ENCODE assay signal across 10 cellular contexts in genomic region chr6:127464161-127464880, GRCh38. TPM values are rescaled to one million over a fixed set of nuclear protein-coding genes. Genes with fewer than 3 reads are reported as not detected.
A peak's percentile ranks its signal among the peaks of the same experiment; 100 is the strongest.
DNase-seq lines count a peak whose midpoint lies in the region; ATAC-seq and TF ChIP-seq lines count a peak whose summit lies in the region.
"Had no signal": no experiment of that assay in that cellular context is flagged by ENCODE, and none has a peak within 500 bp of the region (broad histone marks: within the 10 kb centered on the region; RNA-seq: fewer than 3 reads in every experiment).

No MANE protein-coding gene starts in this region.

- peaks cover 0 to 2% (median 0%) of the 10 kb centered on the region in 4 donors for H3K4me1 Mint-ChIP-seq in CD4-positive, alpha-beta memory T cell
- peaks cover 4% of the 10 kb centered on the region for H3K4me1 Mint-ChIP-seq in activated naive CD8-positive, alpha-beta T cell treated with anti-CD3 and anti-CD28 coated beads for 36 hours
- H3K4me1 Mint-ChIP-seq: activated B cell treated with CpG ODN at 0.5 μM for 24 hours had no signal

- ATAC-seq in GM19023 (IDR thresholded peaks at IDR 0.05; ENCODE audit: unreplicated experiment) (peak; percentile 15), left lung (peak; percentile 75), thoracic aorta (ENCODE audit: insufficient number of reproducible peaks, low FRiP score, low read depth) (peak; percentile 75)

- no peak for TF ChIP-seq CTCF in brain microvascular endothelial cell (IDR thresholded peaks at IDR 0.05; ENCODE audit: low read depth, low read length, missing control alignments)
- TF ChIP-seq CTCF in left lung (IDR thresholded peaks at IDR 0.05): no peak
- no peak for TF ChIP-seq CTCF in thoracic aorta (IDR thresholded peaks at IDR 0.05)

- H3K27me3 ChIP-seq in brain microvascular endothelial cell (replicated peaks): no peaks in the 10 kb centered on the region
- H3K27me3 ChIP-seq in left lung: no peaks in the 10 kb centered on the region
- no peaks in the 10 kb centered on the region for H3K27me3 ChIP-seq in thoracic aorta (replicated peaks; ENCODE audit: insufficient read depth)
- no peaks in the 10 kb centered on the region for H3K27me3 ChIP-seq in CD4-positive, alpha-beta memory T cell (ENCODE audit: insufficient read depth, low read length)

- intact Hi-C loops in left lung (cut with DNase I): loop anchor here in 1 of 2 donors (10.0 kb wide), 1 partner anchor 50 kb away; the partner anchor contains the start of gene MTCL3
- intact Hi-C loops in CD4-positive, alpha-beta memory T cell (cut with micrococcal nuclease): loop anchor here (2.0 to 10.0 kb wide), 3 partner anchors 180 to 1266 kb away; no protein-coding TSS in a partner anchor

- no peak overlapping the region for H3K4me3 ChIP-seq in brain microvascular endothelial cell (ENCODE audit: low read depth, low read length)
- no peak overlapping the region for H3K4me3 ChIP-seq in left lung
- H3K4me3 ChIP-seq in thoracic aorta: peak overlapping the region; percentile 16
- H3K4me3 ChIP-seq in CD4-positive, alpha-beta memory T cell (ENCODE audit: low read length in 2 of 2): no peak overlapping the region

- H3K9me3 ChIP-seq in left lung (no peaks in the 10 kb centered on the region), thoracic aorta (no peaks in the 10 kb centered on the region)
- H3K9me3 ChIP-seq in CD4-positive, alpha-beta memory T cell (ENCODE audit: control insufficient read depth in 1 of 2, low read length in 2 of 2): no peaks in the 10 kb centered on the region

- H3K27ac Mint-ChIP-seq in CD4-positive, alpha-beta memory T cell: no peak overlapping the region
- H3K27ac Mint-ChIP-seq in activated naive CD8-positive, alpha-beta T cell treated with anti-CD3 and anti-CD28 coated beads for 36 hours: no peak overlapping the region
- H3K27ac Mint-ChIP-seq: activated B cell treated with CpG ODN at 0.5 μM for 24 hours; activated T-cell treated with anti-CD3 and anti-CD28 coated beads, Interleukin-2, amount 50 U/mL, for 72 hours had no signal

- no peak overlapping the region for H3K4me3 Mint-ChIP-seq in CD4-positive, alpha-beta memory T cell
- no peak overlapping the region for H3K4me3 Mint-ChIP-seq in activated naive CD8-positive, alpha-beta T cell treated with anti-CD3 and anti-CD28 coated beads for 36 hours
- H3K4me3 Mint-ChIP-seq: activated B cell treated with CpG ODN at 0.5 μM for 24 hours; activated T-cell treated with anti-CD3 and anti-CD28 coated beads, Interleukin-2, amount 50 U/mL, for 72 hours had no signal

- H3K9me3 Mint-ChIP-seq in CD4-positive, alpha-beta memory T cell: no peaks in the 10 kb centered on the region
- no peaks in the 10 kb centered on the region for H3K9me3 Mint-ChIP-seq in activated naive CD8-positive, alpha-beta T cell treated with anti-CD3 and anti-CD28 coated beads for 36 hours
- H3K9me3 Mint-ChIP-seq: activated B cell treated with CpG ODN at 0.5 μM for 24 hours; activated T-cell treated with anti-CD3 and anti-CD28 coated beads, Interleukin-2, amount 50 U/mL, for 72 hours had no signal

- H3K27me3 Mint-ChIP-seq in CD4-positive, alpha-beta memory T cell: no peaks in the 10 kb centered on the region
- H3K27me3 Mint-ChIP-seq in activated naive CD8-positive, alpha-beta T cell treated with anti-CD3 and anti-CD28 coated beads for 36 hours: no peaks in the 10 kb centered on the region

- CTCF ChIA-PET in CD4-positive, alpha-beta memory T cell (lab: Charles Lee; ENCODE audit: partially characterized antibody): interaction anchor here (1.3 to 6.3 kb wide), 5 partner anchors 11 to 165 kb away, joined by 3 to 49 read pairs (median 3); no protein-coding TSS in a partner anchor

- in situ Hi-C loops in brain microvascular endothelial cell (cut with HindIII; ENCODE audit: low pct_ligation_motif_present, low sequenced_read_pairs): no loop called here

- H3K27ac ChIP-seq in brain microvascular endothelial cell (peak overlapping the region; percentile 73), left lung (peak overlapping the region; percentile 70 to 80), thoracic aorta (peak overlapping the region; percentile 73 to 80)
- no peak overlapping the region for H3K27ac ChIP-seq in CD4-positive, alpha-beta memory T cell (ENCODE audit: low read depth, low read length)

- DNase-seq in brain microvascular endothelial cell (peak; percentile 81), left lung (no peak), thoracic aorta (ENCODE audit: low spot score) (no peak), GDM1 (lab: John Stamatoyannopoulos, UW) (no peak), COLO668 (lab: John Stamatoyannopoulos, UW; ENCODE audit: unreplicated experiment) (no peak)
- no peak for DNase-seq in CD4-positive, alpha-beta memory T cell
- no peak for DNase-seq in activated naive CD8-positive, alpha-beta T cell treated with anti-CD3 and anti-CD28 coated beads for 36 hours
- DNase-seq: activated B cell treated with CpG ODN at 0.5 μM for 24 hours had no signal

- H3K36me3 Mint-ChIP-seq in CD4-positive, alpha-beta memory T cell: no peaks in the 10 kb centered on the region
- H3K36me3 Mint-ChIP-seq in activated naive CD8-positive, alpha-beta T cell treated with anti-CD3 and anti-CD28 coated beads for 36 hours: no peaks in the 10 kb centered on the region

- POLR2A ChIA-PET in CD4-positive, alpha-beta memory T cell (lab: Charles Lee; ENCODE audit: partially characterized antibody): no interaction called here

- H3K4me1 ChIP-seq in left lung: peaks cover 0 to 15% of the 10 kb centered on the region in 2 donors
- peaks cover 18 to 35% of the 10 kb centered on the region in 2 donors for H3K4me1 ChIP-seq in thoracic aorta (ENCODE audit: control insufficient read depth in 1 of 2, low read depth in 2 of 2)
- no peaks in the 10 kb centered on the region for H3K4me1 ChIP-seq in CD4-positive, alpha-beta memory T cell (ENCODE audit: insufficient read depth, low read length)

- H3K36me3 ChIP-seq in brain microvascular endothelial cell (replicated peaks) (no peaks in the 10 kb centered on the region), left lung (no peaks in the 10 kb centered on the region), thoracic aorta (no peaks in the 10 kb centered on the region)
- no peaks in the 10 kb centered on the region for H3K36me3 ChIP-seq in CD4-positive, alpha-beta memory T cell (ENCODE audit: insufficient read depth, low read length)

RNA-seq across cellular contexts. Expression of gene KIAA0408, which starts 5.1 kb away (rescaled TPM):
- total RNA-seq in left lung (10 to 100 TPM; 19.1 to 50.0 TPM), thoracic aorta (1 to 10 TPM in 1 of 2 donors, under 1 TPM in 1; 0.68 to 4.7 TPM)
- total RNA-seq in CD4-positive, alpha-beta memory T cell: 1 to 10 TPM; 6.8 to 6.9 TPM
- polyA plus RNA-seq in CD4-positive, alpha-beta memory T cell: 1 to 10 TPM in 1 of 2 donors, not detected in 1; 1.8 TPM
- total RNA-seq in activated naive CD8-positive, alpha-beta T cell treated with anti-CD3 and anti-CD28 coated beads for 36 hours: 1 to 10 TPM; 2.3 to 3.1 TPM

Comparison
In these comparisons a context has a peak if more than half of its experiments do, and no peak if none do; other contexts are left out.
1. ATAC-seq: peak in every context shown above with its lines; median percentile 75 in left lung; 75 in thoracic aorta; 15 in GM19023.